In genomic region chr1:228417471-228418203, GRCh38 we compare ENCODE assay signal across 2 cellular contexts.
A peak's percentile ranks its signal among the peaks of the same experiment; 100 is the strongest.
TF ChIP-seq lines count a peak whose summit lies in the region.

No MANE protein-coding gene starts in this region.

TF ChIP-seq in HEK293, 187 proteins besides CTCF, POLR2A, EP300 and RAD21:
- peak; percentile 18; the same call in 1 of the 2 replicates for TF ChIP-seq ZNF341 (tag by site-specific recombination; IDR thresholded peaks at IDR 0.05; ENCODE audit: low read depth)
- TF ChIP-seq ZNF266 (tag by site-specific recombination; IDR thresholded peaks at IDR 0.05; ENCODE audit: low read depth): no peak

TF ChIP-seq in K562, 482 proteins besides CTCF, POLR2A, EP300 and RAD21 (continues in another document):
- TF ChIP-seq CHAMP1 (IDR thresholded peaks at IDR 0.05) (no peak), NCOA2 (IDR thresholded peaks at IDR 0.05; ENCODE audit: partially characterized antibody in 2 of 2) (no peak), ZBTB17 (CRISPR knock-in tag; IDR thresholded peaks at IDR 0.05) (0 out of 2 replicates have a peak, but pooled peaks have one; percentile 49), CTBP1 (IDR thresholded peaks at IDR 0.05; ENCODE audit: borderline replicate concordance) (no peak), ZBTB26 (CRISPR knock-in tag; IDR thresholded peaks at IDR 0.05) (no peak), ZFP36 (IDR thresholded peaks at IDR 0.05; ENCODE audit: low read depth, low read length, partially characterized antibody) (no peak), SRF (CRISPR knock-in tag; IDR thresholded peaks at IDR 0.05) (peak in 1 of 2 experiments; percentile 91; a peak in 1 of 4 replicates), CEBPG (CRISPR knock-in tag; IDR thresholded peaks at IDR 0.05) (no peak), CEBPG (tag; conservative IDR thresholded peaks at IDR 0.05 in 1 of 2, IDR thresholded peaks at IDR 0.05 in 1 of 2) (no peak), NFYB (IDR thresholded peaks at IDR 0.05; ENCODE audit: extremely low read depth, insufficient read length) (no peak), TBP (optimal IDR thresholded peaks at IDR 0.05; ENCODE audit: low read depth, low read length) (no peak), POLR2H (tag; IDR thresholded peaks at IDR 0.05; ENCODE audit: low read depth) (no peak), ZNF224 (CRISPR knock-in tag; IDR thresholded peaks at IDR 0.05) (no peak), BCLAF1 (IDR thresholded peaks at IDR 0.05; ENCODE audit: borderline replicate concordance in 1 of 2, control insufficient read depth in 1 of 2, low read depth in 2 of 2, low read length in 1 of 2) (no peak), ZMIZ1 (IDR thresholded peaks at IDR 0.05; ENCODE audit: low read depth in 2 of 2, low read length in 2 of 2) (no peak), DEAF1 (CRISPR knock-in tag; IDR thresholded peaks at IDR 0.05) (no peak; the same call in 1 of the 2 replicates), ZBTB34 (CRISPR knock-in tag; IDR thresholded peaks at IDR 0.05) (no peak), ZNF76 (CRISPR knock-in tag; IDR thresholded peaks at IDR 0.05; ENCODE audit: borderline replicate concordance) (no peak), MAZ (CRISPR knock-in tag; conservative IDR thresholded peaks at IDR 0.05 in 1 of 2, IDR thresholded peaks at IDR 0.05 in 1 of 2) (0 out of 4 replicates have a peak, but pooled peaks of 1 of the 2 experiments have one; percentile 30), FOSL1 (tag; conservative IDR thresholded peaks at IDR 0.05) (no peak), E2F1 (CRISPR knock-in tag; IDR thresholded peaks at IDR 0.05) (no peak), ZNF212 (CRISPR knock-in tag; IDR thresholded peaks at IDR 0.05) (no peak), GABPB1 (CRISPR knock-in tag; IDR thresholded peaks at IDR 0.05) (no peak), ZBTB12 (CRISPR knock-in tag; IDR thresholded peaks at IDR 0.05) (0 out of 2 replicates have a peak, but pooled peaks have one; percentile 8), ATF4 (CRISPR knock-in tag; IDR thresholded peaks at IDR 0.05) (no peak), ZNF507 (tag; conservative IDR thresholded peaks at IDR 0.05) (no peak), ZNF740 (CRISPR knock-in tag; IDR thresholded peaks at IDR 0.05) (no peak), ZNF740 (tag; IDR thresholded peaks at IDR 0.05) (0 out of 4 replicates have a peak, but pooled peaks of 1 of the 2 experiments have one; percentile 62), KLF6 (CRISPR knock-in tag; IDR thresholded peaks at IDR 0.05; ENCODE audit: borderline replicate concordance) (0 out of 2 replicates have a peak, but pooled peaks have one; percentile 35), DMBX1 (CRISPR knock-in tag; IDR thresholded peaks at IDR 0.05; ENCODE audit: borderline replicate concordance) (peak; percentile 89), SP1 (CRISPR knock-in tag; IDR thresholded peaks at IDR 0.05) (no peak), KDM1A (IDR thresholded peaks at IDR 0.05) (no peak), LCOR (CRISPR knock-in tag; IDR thresholded peaks at IDR 0.05) (no peak), MCM5 (IDR thresholded peaks at IDR 0.05; ENCODE audit: low read depth) (no peak), MEF2D (tag; conservative IDR thresholded peaks at IDR 0.05; ENCODE audit: low read depth) (peak; percentile 68; the same call in 1 of the 2 replicates), GTF2F1 (IDR thresholded peaks at IDR 0.05; ENCODE audit: low read depth, low read length) (no peak), PPARD (CRISPR knock-in tag; IDR thresholded peaks at IDR 0.05) (no peak), ZNF583 (CRISPR knock-in tag; IDR thresholded peaks at IDR 0.05) (peak; percentile 90), ARHGAP35 (IDR thresholded peaks at IDR 0.05; ENCODE audit: partially characterized antibody) (no peak), HDAC8 (tag; IDR thresholded peaks at IDR 0.05) (0 out of 2 replicates have a peak, but pooled peaks have one; percentile 87), ZNF830 (CRISPR knock-in tag; IDR thresholded peaks at IDR 0.05) (no peak), ZNF395 (CRISPR knock-in tag; IDR thresholded peaks at IDR 0.05) (peak; percentile 70; the same call in 1 of the 2 replicates), ZNF311 (CRISPR knock-in tag; IDR thresholded peaks at IDR 0.05) (peak; percentile 94), GATAD2A (IDR thresholded peaks at IDR 0.05) (no peak)
